8 cellular contexts compared by ENCODE assay signal in genomic region chrX:13937370-13938052, GRCh38.
DNase-seq lines count a peak whose midpoint lies in the region; ATAC-seq and TF ChIP-seq lines count a peak whose summit lies in the region.

No MANE protein-coding gene starts in this region.

- peak overlapping the region; percentile 79; the same call in 1 of the 2 replicates for H3K9ac ChIP-seq in KMS-11

- TF ChIP-seq CTCF in KMS-11 (conservative IDR thresholded peaks at IDR 0.05; ENCODE audit: low read depth, low read length) (no peak), lower lobe of right lung (IDR thresholded peaks at IDR 0.05) (no peak), type B pancreatic cell (conservative IDR thresholded peaks at IDR 0.05) (no peak), foreskin keratinocyte (conservative IDR thresholded peaks at IDR 0.05) (no peak)

- H4K20me1 ChIP-seq in KMS-11 (ENCODE audit: insufficient read depth), result no peaks in the 10 kb centered on the region

- POLR2A ChIA-PET in CD4-positive, alpha-beta memory T cell (lab: Charles Lee; ENCODE audit: partially characterized antibody), result no interaction called here

- H3K9me3 Mint-ChIP-seq in CD4-positive, alpha-beta memory T cell, result no peaks in the 10 kb centered on the region
- H3K9me3 Mint-ChIP-seq in central memory CD8-positive, alpha-beta T cell, result no peaks in the 10 kb centered on the region
- H3K9me3 Mint-ChIP-seq in type B pancreatic cell, result peaks cover under 1% of the 10 kb centered on the region

- H3K4me3 Mint-ChIP-seq in CD4-positive, alpha-beta memory T cell, result peak overlapping the region; percentile 26 to 69 (median 50)
- peak overlapping the region; percentile 37 for H3K4me3 Mint-ChIP-seq in central memory CD8-positive, alpha-beta T cell
- H3K4me3 Mint-ChIP-seq in type B pancreatic cell, result peak overlapping the region; percentile 87

- H3K79me2 ChIP-seq in KMS-11 (ENCODE audit: insufficient read depth, low read depth), result no peaks in the 10 kb centered on the region

- intact Hi-C loops in CD4-positive, alpha-beta memory T cell (cut with micrococcal nuclease), result no loop called here
- intact Hi-C loops in lower lobe of right lung (cut with DNase I), result no loop called here

- no peak for ATAC-seq in central memory CD8-positive, alpha-beta T cell (replicated peaks; ENCODE audit: extremely low read depth, poor library complexity, severe bottlenecking)
- ATAC-seq in lower lobe of right lung (peak; percentile 36 to 43), foreskin keratinocyte (no peak)

- peak overlapping the region; percentile 34; the same call in 1 of the 2 replicates for H3K4me2 ChIP-seq in KMS-11

- no peak for DNase-seq in CD4-positive, alpha-beta memory T cell
- DNase-seq in central memory CD8-positive, alpha-beta T cell (ENCODE audit: low spot score in 2 of 2), result no peak
- no peak for DNase-seq in lower lobe of right lung
- no peak for DNase-seq in type B pancreatic cell (ENCODE audit: extremely low spot score, unreplicated experiment)
- DNase-seq in GM19238 (ENCODE audit: insufficient read length, low spot score), result no peak
- no peak for DNase-seq in NCI-H1436 (lab: John Stamatoyannopoulos, UW)
- DNase-seq in foreskin keratinocyte, result no peak

- no peaks in the 10 kb centered on the region for H3K36me3 Mint-ChIP-seq in CD4-positive, alpha-beta memory T cell
- H3K36me3 Mint-ChIP-seq in central memory CD8-positive, alpha-beta T cell (ENCODE audit: insufficient read depth), result no peaks in the 10 kb centered on the region
- H3K36me3 Mint-ChIP-seq in type B pancreatic cell, result no peaks in the 10 kb centered on the region

- H3K27ac ChIP-seq in CD4-positive, alpha-beta memory T cell (ENCODE audit: low read depth, low read length), result no peak overlapping the region
- H3K27ac ChIP-seq in KMS-11 (no peak overlapping the region), lower lobe of right lung (peak overlapping the region; percentile 36), foreskin keratinocyte (no peak overlapping the region)

- H3K27me3 ChIP-seq in CD4-positive, alpha-beta memory T cell (ENCODE audit: insufficient read depth, low read length), result peaks cover 7% of the 10 kb centered on the region
- H3K27me3 ChIP-seq in KMS-11 (ENCODE audit: insufficient read depth, low read depth) (no peaks in the 10 kb centered on the region), lower lobe of right lung (ENCODE audit: low read depth) (no peaks in the 10 kb centered on the region), foreskin keratinocyte (peaks cover 28% of the 10 kb centered on the region)

- no peak overlapping the region for H3K4me3 ChIP-seq in CD4-positive, alpha-beta memory T cell (ENCODE audit: low read length in 2 of 2)
- no peak overlapping the region for H3K4me3 ChIP-seq in KMS-11 (IDR thresholded peaks at IDR 0.05; ENCODE audit: insufficient read depth, low read depth, low read length)
- peak overlapping the region; percentile 58 for H3K4me3 ChIP-seq in lower lobe of right lung

- no peaks in the 10 kb centered on the region for H3K9me3 ChIP-seq in CD4-positive, alpha-beta memory T cell (ENCODE audit: control insufficient read depth in 1 of 2, low read length in 2 of 2)
- no peaks in the 10 kb centered on the region for H3K9me3 ChIP-seq in lower lobe of right lung

- H3K4me1 ChIP-seq in CD4-positive, alpha-beta memory T cell (ENCODE audit: insufficient read depth, low read length), result no peaks in the 10 kb centered on the region
- H3K4me1 ChIP-seq in KMS-11 (ENCODE audit: low read depth, poor library complexity, severe bottlenecking) (no peaks in the 10 kb centered on the region), lower lobe of right lung (no peaks in the 10 kb centered on the region), foreskin keratinocyte (no peaks in the 10 kb centered on the region)

- H3K27me3 Mint-ChIP-seq in CD4-positive, alpha-beta memory T cell, result peaks cover 7 to 25% of the 10 kb centered on the region in 2 donors
- peaks cover 24% of the 10 kb centered on the region for H3K27me3 Mint-ChIP-seq in central memory CD8-positive, alpha-beta T cell
- H3K27me3 Mint-ChIP-seq in type B pancreatic cell, result peaks cover 11% of the 10 kb centered on the region

- no peak overlapping the region for H3K27ac Mint-ChIP-seq in CD4-positive, alpha-beta memory T cell
- no peak overlapping the region for H3K27ac Mint-ChIP-seq in central memory CD8-positive, alpha-beta T cell (ENCODE audit: low read depth)
- peak overlapping the region; percentile 59 for H3K27ac Mint-ChIP-seq in type B pancreatic cell

- peak overlapping the region; percentile 79; the same call in 1 of the 2 replicates for H2AFZ ChIP-seq in KMS-11 (ENCODE audit: low read depth)

- peaks cover 0 to 12% (median 4%) of the 10 kb centered on the region in 4 donors for H3K4me1 Mint-ChIP-seq in CD4-positive, alpha-beta memory T cell
- H3K4me1 Mint-ChIP-seq in central memory CD8-positive, alpha-beta T cell, result no peaks in the 10 kb centered on the region
- no peaks in the 10 kb centered on the region for H3K4me1 Mint-ChIP-seq in type B pancreatic cell (ENCODE audit: unreplicated experiment)

- CTCF ChIA-PET in CD4-positive, alpha-beta memory T cell (lab: Charles Lee; ENCODE audit: partially characterized antibody), result no interaction called here

- H3K36me3 ChIP-seq in CD4-positive, alpha-beta memory T cell (ENCODE audit: insufficient read depth, low read length), result no peaks in the 10 kb centered on the region
- H3K36me3 ChIP-seq in KMS-11 (ENCODE audit: insufficient read depth), result no peaks in the 10 kb centered on the region
- H3K36me3 ChIP-seq in lower lobe of right lung, result no peaks in the 10 kb centered on the region

Comparison
In these comparisons a context has a peak if more than half of its experiments do, and no peak if none do; other contexts are left out.
1. H3K4me3 Mint-ChIP-seq: peak in every context shown above with its lines; median percentile 87 in type B pancreatic cell; 50 in CD4-positive, alpha-beta memory T cell; 37 in central memory CD8-positive, alpha-beta T cell.
2. ATAC-seq: peak in lower lobe of right lung (2 of 2); none in central memory CD8-positive, alpha-beta T cell (single experiment) and foreskin keratinocyte (single experiment).